1 cellular context compared by ENCODE assay signal in the genomic region with DNA sequence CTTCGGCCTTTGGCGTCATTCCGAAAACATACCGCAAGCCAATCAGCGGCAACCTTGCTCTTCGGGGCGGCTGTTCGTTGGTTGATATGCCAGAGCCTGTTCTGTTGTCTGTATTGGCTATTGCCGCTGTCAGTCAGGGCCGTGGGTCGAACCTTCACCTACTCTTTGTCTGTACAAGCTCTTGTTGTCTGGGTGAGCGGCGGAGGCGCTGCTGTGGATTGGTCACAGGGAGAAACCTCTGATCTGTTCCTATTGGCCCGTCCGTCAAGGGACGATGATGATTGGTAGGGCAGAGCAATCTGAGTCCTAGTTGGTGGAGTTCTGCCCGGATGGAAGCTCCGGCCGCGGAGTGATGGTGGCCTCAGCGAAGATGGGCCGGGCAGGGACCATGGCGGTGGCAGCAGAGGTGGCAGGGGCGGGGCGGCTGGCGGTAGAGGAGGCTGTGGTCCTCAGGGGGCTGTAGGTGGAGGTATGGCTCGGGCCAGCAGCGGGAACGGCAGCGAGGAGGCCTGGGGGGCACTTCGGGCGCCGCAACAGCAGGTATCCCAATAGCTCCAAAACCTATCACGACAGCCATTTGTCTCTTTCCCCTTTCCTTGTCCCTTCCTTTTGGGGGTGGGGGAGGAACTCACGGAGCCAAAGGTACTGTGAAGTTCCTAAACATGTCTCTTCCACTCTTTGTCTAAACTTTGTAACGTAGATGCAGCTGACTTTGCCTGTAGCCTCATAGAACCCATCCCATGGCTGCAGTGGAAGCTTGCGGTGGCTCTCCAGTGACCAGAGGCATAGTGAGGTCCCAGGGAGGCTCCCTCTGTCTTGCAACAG.
A peak's percentile ranks its signal among the peaks of the same experiment; 100 is the strongest.
TF ChIP-seq lines count a peak whose summit lies in the region.

Gene WBP1, plus strand, starts transcription at position 307 of the 825 bp plus-strand sequence. Its CDS starts 165 bp downstream, at position 472.

TF ChIP-seq in HepG2, 621 proteins besides CTCF, POLR2A, EP300 and RAD21 (continued from another document and continues in another):
- TF ChIP-seq, protein P1, sequence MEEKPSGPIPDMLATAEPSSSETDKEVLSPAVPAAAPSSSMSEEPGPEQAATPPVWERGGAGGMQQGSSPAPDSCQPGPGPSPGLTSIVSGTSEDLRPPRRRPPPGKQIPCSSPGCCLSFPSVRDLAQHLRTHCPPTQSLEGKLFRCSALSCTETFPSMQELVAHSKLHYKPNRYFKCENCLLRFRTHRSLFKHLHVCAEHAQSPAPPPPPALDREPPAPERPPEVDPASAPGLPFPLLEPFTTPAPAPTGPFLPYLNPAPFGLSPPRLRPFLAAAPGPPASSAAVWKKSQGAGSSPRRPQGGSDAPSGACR (CRISPR knock-in tag; IDR thresholded peaks at IDR 0.05), result no peak
- no peak for TF ChIP-seq SUZ12 (IDR thresholded peaks at IDR 0.05; ENCODE audit: low read depth, low read length)
- no peak for TF ChIP-seq ARHGAP35 (CRISPR knock-in tag; IDR thresholded peaks at IDR 0.05; ENCODE audit: borderline replicate concordance)
- no peak for TF ChIP-seq SAFB2 (CRISPR knock-in tag; IDR thresholded peaks at IDR 0.05; ENCODE audit: borderline replicate concordance, low read depth)
- TF ChIP-seq, protein P2, sequence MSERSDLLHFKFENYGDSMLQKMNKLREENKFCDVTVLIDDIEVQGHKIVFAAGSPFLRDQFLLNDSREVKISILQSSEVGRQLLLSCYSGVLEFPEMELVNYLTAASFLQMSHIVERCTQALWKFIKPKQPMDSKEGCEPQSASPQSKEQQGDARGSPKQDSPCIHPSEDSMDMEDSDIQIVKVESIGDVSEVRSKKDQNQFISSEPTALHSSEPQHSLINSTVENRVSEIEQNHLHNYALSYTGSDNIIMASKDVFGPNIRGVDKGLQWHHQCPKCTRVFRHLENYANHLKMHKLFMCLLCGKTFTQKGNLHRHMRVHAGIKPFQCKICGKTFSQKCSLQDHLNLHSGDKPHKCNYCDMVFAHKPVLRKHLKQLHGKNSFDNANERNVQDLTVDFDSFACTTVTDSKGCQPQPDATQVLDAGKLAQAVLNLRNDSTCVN (CRISPR knock-in tag; IDR thresholded peaks at IDR 0.05; ENCODE audit: borderline replicate concordance), result no peak
- no peak for TF ChIP-seq ZHX2 (IDR thresholded peaks at IDR 0.05; ENCODE audit: low read depth)
- no peak for TF ChIP-seq ZHX2 (CRISPR knock-in tag; IDR thresholded peaks at IDR 0.05; ENCODE audit: borderline replicate concordance)
- no peak for TF ChIP-seq ZNF737 (CRISPR knock-in tag; IDR thresholded peaks at IDR 0.05; ENCODE audit: borderline replicate concordance)
- TF ChIP-seq ARNT2 (CRISPR knock-in tag; IDR thresholded peaks at IDR 0.05; ENCODE audit: low read depth), result peak; percentile 36; the same call in 1 of the 2 replicates
- TF ChIP-seq, protein P3, sequence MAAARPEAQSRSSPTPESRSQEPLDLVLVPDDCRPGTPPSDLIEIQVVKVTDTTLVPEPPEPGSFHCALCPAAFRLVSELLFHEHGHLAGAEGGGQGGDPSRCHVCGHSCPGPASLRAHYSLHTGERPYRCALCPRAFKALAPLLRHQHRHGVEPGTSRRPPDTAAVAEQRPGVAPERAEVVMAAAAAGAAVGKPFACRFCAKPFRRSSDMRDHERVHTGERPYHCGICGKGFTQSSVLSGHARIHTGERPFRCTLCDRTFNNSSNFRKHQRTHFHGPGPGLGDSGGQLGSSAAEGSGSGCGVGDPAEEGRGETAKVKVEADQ (CRISPR knock-in tag; IDR thresholded peaks at IDR 0.05; ENCODE audit: borderline replicate concordance), result no peak
- TF ChIP-seq CBX1 (IDR thresholded peaks at IDR 0.05; ENCODE audit: low read depth), result no peak
- TF ChIP-seq KAT2B (IDR thresholded peaks at IDR 0.05; ENCODE audit: borderline replicate concordance, low read depth, low read length), result no peak
- peak; percentile 14; the same call in 1 of the 2 replicates for TF ChIP-seq ZFP41 (CRISPR knock-in tag; IDR thresholded peaks at IDR 0.05; ENCODE audit: borderline replicate concordance)
- no peak for TF ChIP-seq HBP1 (CRISPR knock-in tag; IDR thresholded peaks at IDR 0.05; ENCODE audit: low read depth)
- TF ChIP-seq SMC3 (IDR thresholded peaks at IDR 0.05; ENCODE audit: low read length), result no peak
- TF ChIP-seq ZNF510 (CRISPR knock-in tag; IDR thresholded peaks at IDR 0.05; ENCODE audit: low read depth), result no peak; the same call in 1 of the 2 replicates
- TF ChIP-seq TFDP1 (CRISPR knock-in tag; IDR thresholded peaks at IDR 0.05; ENCODE audit: borderline replicate concordance), result peak; percentile 10; the same call in 1 of the 2 replicates
- TF ChIP-seq PLSCR1 (CRISPR knock-in tag; IDR thresholded peaks at IDR 0.05; ENCODE audit: borderline replicate concordance), result no peak
- TF ChIP-seq ZNF451 (CRISPR knock-in tag; IDR thresholded peaks at IDR 0.05), result no peak; the same call in 1 of the 2 replicates
- no peak for TF ChIP-seq ETS1 (CRISPR knock-in tag; IDR thresholded peaks at IDR 0.05)
- TF ChIP-seq, protein P4, sequence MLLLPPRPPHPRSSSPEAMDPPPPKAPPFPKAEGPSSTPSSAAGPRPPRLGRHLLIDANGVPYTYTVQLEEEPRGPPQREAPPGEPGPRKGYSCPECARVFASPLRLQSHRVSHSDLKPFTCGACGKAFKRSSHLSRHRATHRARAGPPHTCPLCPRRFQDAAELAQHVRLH (CRISPR knock-in tag; IDR thresholded peaks at IDR 0.05; ENCODE audit: borderline replicate concordance, low read depth), result no peak
- TF ChIP-seq ZNF101 (CRISPR knock-in tag; IDR thresholded peaks at IDR 0.05; ENCODE audit: borderline replicate concordance, low read depth), result no peak
- no peak for TF ChIP-seq ZFP90 (CRISPR knock-in tag; IDR thresholded peaks at IDR 0.05; ENCODE audit: borderline replicate concordance)
- TF ChIP-seq AKNA (CRISPR knock-in tag; IDR thresholded peaks at IDR 0.05; ENCODE audit: borderline replicate concordance), result no peak
- TF ChIP-seq MBD4 (IDR thresholded peaks at IDR 0.05; ENCODE audit: borderline replicate concordance, low read length), result no peak
